ENCODE assay signal across 18 cellular contexts in genomic region chr1:67371681-67372080, GRCh38. TPM values are rescaled to one million over a fixed set of nuclear protein-coding genes. Genes with fewer than 3 reads are reported as not detected.
A peak's percentile ranks its signal among the peaks of the same experiment; 100 is the strongest.
DNase-seq lines count a peak whose midpoint lies in the region; ATAC-seq and TF ChIP-seq lines count a peak whose summit lies in the region.
"Had no signal": no experiment of that assay in that cellular context is flagged by ENCODE, and none has a peak within 500 bp of the region (broad histone marks: within the 10 kb centered on the region; RNA-seq: fewer than 3 reads in every experiment).

No MANE protein-coding gene starts in this region.

- ATAC-seq in HG03565 (IDR thresholded peaks at IDR 0.05; ENCODE audit: unreplicated experiment): no peak
- ATAC-seq in GM21723 (IDR thresholded peaks at IDR 0.05; ENCODE audit: unreplicated experiment): no peak

- peak overlapping the region; percentile 1 for H3K27ac Mint-ChIP-seq in activated naive CD4-positive, alpha-beta T cell treated with anti-CD3 and anti-CD28 coated beads, Interleukin-2, amount 50 U/mL, for 24 hours
- no peak overlapping the region for H3K27ac Mint-ChIP-seq in activated naive CD4-positive, alpha-beta T cell treated with anti-CD3 and anti-CD28 coated beads for 36 hours
- peak overlapping the region; percentile 45 for H3K27ac Mint-ChIP-seq in activated T-helper 1 cell treated with anti-CD3 and anti-CD28 coated beads, Interleukin-12 subunit alpha, Interleukin-12 subunit beta, Interleukin-2, Interleukin-4 antibody, amounts not matched to agents 30 ng/mL and 10 ng/mL and 1 ng/mL, durations not matched to agents 14 hours and 24 hours and 36 hours
- H3K27ac Mint-ChIP-seq: activated CD4-positive, alpha-beta memory T cell treated with anti-CD3 and anti-CD28 coated beads, Interleukin-2, amount 10 ng/mL, durations not matched to agents 7 days and 5 days; activated naive CD8-positive, alpha-beta T cell treated with anti-CD3 and anti-CD28 coated beads for 36 hours; T-helper 1 cell treated with Interleukin-12 subunit alpha and Interleukin-12 subunit beta and Interleukin-4 antibody, amounts not matched to agents 30 μg/mL and 1 μg/mL, for 36 hours had no signal

- intact Hi-C loops in activated naive CD4-positive, alpha-beta T cell treated with anti-CD3 and anti-CD28 coated beads for 36 hours (cut with micrococcal nuclease): no loop called here
- intact Hi-C loops in activated T-helper 1 cell treated with anti-CD3 and anti-CD28 coated beads, Interleukin-12 subunit alpha, Interleukin-12 subunit beta, Interleukin-2, Interleukin-4 antibody, amounts not matched to agents 30 ng/mL and 10 ng/mL and 1 ng/mL, durations not matched to agents 14 hours and 24 hours and 36 hours (cut with micrococcal nuclease): loop anchor here (5.0 kb wide), 1 partner anchor 36 kb away; no protein-coding TSS in a partner anchor
- intact Hi-C loops in vagina (cut with DNase I): no loop called here

- peaks cover 29% of the 10 kb centered on the region for H3K36me3 Mint-ChIP-seq in activated naive CD4-positive, alpha-beta T cell treated with anti-CD3 and anti-CD28 coated beads, Interleukin-2, amount 50 U/mL, for 24 hours
- peaks cover 79% of the 10 kb centered on the region for H3K36me3 Mint-ChIP-seq in activated naive CD4-positive, alpha-beta T cell treated with anti-CD3 and anti-CD28 coated beads for 36 hours (ENCODE audit: low read depth)
- H3K36me3 Mint-ChIP-seq in activated T-helper 1 cell treated with anti-CD3 and anti-CD28 coated beads, Interleukin-12 subunit alpha, Interleukin-12 subunit beta, Interleukin-2, Interleukin-4 antibody, amounts not matched to agents 30 ng/mL and 10 ng/mL and 1 ng/mL, durations not matched to agents 14 hours and 24 hours and 36 hours (ENCODE audit: low read depth): peaks cover 76% of the 10 kb centered on the region
- H3K36me3 Mint-ChIP-seq: brain had no signal

- no peaks in the 10 kb centered on the region for H3K9me3 ChIP-seq in vagina
- H3K9me3 ChIP-seq: prostate gland had no signal

- no peak overlapping the region for H3K4me3 Mint-ChIP-seq in activated naive CD4-positive, alpha-beta T cell treated with anti-CD3 and anti-CD28 coated beads, Interleukin-2, amount 50 U/mL, for 24 hours
- no peak overlapping the region for H3K4me3 Mint-ChIP-seq in activated naive CD4-positive, alpha-beta T cell treated with anti-CD3 and anti-CD28 coated beads for 36 hours
- H3K4me3 Mint-ChIP-seq in activated T-helper 1 cell treated with anti-CD3 and anti-CD28 coated beads, Interleukin-12 subunit alpha, Interleukin-12 subunit beta, Interleukin-2, Interleukin-4 antibody, amounts not matched to agents 30 ng/mL and 10 ng/mL and 1 ng/mL, durations not matched to agents 14 hours and 24 hours and 36 hours: no peak overlapping the region
- H3K4me3 Mint-ChIP-seq: activated CD4-positive, alpha-beta memory T cell treated with anti-CD3 and anti-CD28 coated beads, Interleukin-2, amount 10 ng/mL, durations not matched to agents 7 days and 5 days; activated naive CD8-positive, alpha-beta T cell treated with anti-CD3 and anti-CD28 coated beads for 36 hours; brain; T-helper 1 cell treated with Interleukin-12 subunit alpha and Interleukin-12 subunit beta and Interleukin-4 antibody, amounts not matched to agents 30 μg/mL and 1 μg/mL, for 36 hours had no signal

- no peaks in the 10 kb centered on the region for H3K27me3 Mint-ChIP-seq in activated naive CD4-positive, alpha-beta T cell treated with anti-CD3 and anti-CD28 coated beads, Interleukin-2, amount 50 U/mL, for 24 hours
- H3K27me3 Mint-ChIP-seq in activated naive CD4-positive, alpha-beta T cell treated with anti-CD3 and anti-CD28 coated beads for 36 hours (ENCODE audit: low read depth): no peaks in the 10 kb centered on the region
- H3K27me3 Mint-ChIP-seq in activated T-helper 1 cell treated with anti-CD3 and anti-CD28 coated beads, Interleukin-12 subunit alpha, Interleukin-12 subunit beta, Interleukin-2, Interleukin-4 antibody, amounts not matched to agents 30 ng/mL and 10 ng/mL and 1 ng/mL, durations not matched to agents 14 hours and 24 hours and 36 hours (ENCODE audit: insufficient read depth): no peaks in the 10 kb centered on the region
- H3K27me3 Mint-ChIP-seq: activated CD4-positive, alpha-beta memory T cell treated with anti-CD3 and anti-CD28 coated beads, Interleukin-2, amount 10 ng/mL, durations not matched to agents 7 days and 5 days; activated naive CD8-positive, alpha-beta T cell treated with anti-CD3 and anti-CD28 coated beads for 36 hours; brain had no signal

- no peaks in the 10 kb centered on the region for H3K36me3 ChIP-seq in vagina
- H3K36me3 ChIP-seq: prostate gland had no signal

- H3K4me1 ChIP-seq in vagina: no peaks in the 10 kb centered on the region
- H3K4me1 ChIP-seq: prostate gland had no signal

- no peak for TF ChIP-seq CTCF in vagina (IDR thresholded peaks at IDR 0.05)

- no peaks in the 10 kb centered on the region for H3K4me1 Mint-ChIP-seq in activated naive CD4-positive, alpha-beta T cell treated with anti-CD3 and anti-CD28 coated beads, Interleukin-2, amount 50 U/mL, for 24 hours
- H3K4me1 Mint-ChIP-seq in activated naive CD4-positive, alpha-beta T cell treated with anti-CD3 and anti-CD28 coated beads for 36 hours (ENCODE audit: low read depth): peaks cover 1% of the 10 kb centered on the region
- peaks cover 40% of the 10 kb centered on the region for H3K4me1 Mint-ChIP-seq in activated T-helper 1 cell treated with anti-CD3 and anti-CD28 coated beads, Interleukin-12 subunit alpha, Interleukin-12 subunit beta, Interleukin-2, Interleukin-4 antibody, amounts not matched to agents 30 ng/mL and 10 ng/mL and 1 ng/mL, durations not matched to agents 14 hours and 24 hours and 36 hours (ENCODE audit: low read depth)
- H3K4me1 Mint-ChIP-seq: activated naive CD8-positive, alpha-beta T cell treated with anti-CD3 and anti-CD28 coated beads for 36 hours had no signal

- no peaks in the 10 kb centered on the region for H3K9me3 Mint-ChIP-seq in activated naive CD4-positive, alpha-beta T cell treated with anti-CD3 and anti-CD28 coated beads, Interleukin-2, amount 50 U/mL, for 24 hours
- H3K9me3 Mint-ChIP-seq in activated naive CD4-positive, alpha-beta T cell treated with anti-CD3 and anti-CD28 coated beads for 36 hours: no peaks in the 10 kb centered on the region
- H3K9me3 Mint-ChIP-seq in activated T-helper 1 cell treated with anti-CD3 and anti-CD28 coated beads, Interleukin-12 subunit alpha, Interleukin-12 subunit beta, Interleukin-2, Interleukin-4 antibody, amounts not matched to agents 30 ng/mL and 10 ng/mL and 1 ng/mL, durations not matched to agents 14 hours and 24 hours and 36 hours: no peaks in the 10 kb centered on the region
- H3K9me3 Mint-ChIP-seq: activated CD4-positive, alpha-beta memory T cell treated with anti-CD3 and anti-CD28 coated beads, Interleukin-2, amount 10 ng/mL, durations not matched to agents 7 days and 5 days; activated naive CD8-positive, alpha-beta T cell treated with anti-CD3 and anti-CD28 coated beads for 36 hours; brain; T-helper 1 cell treated with Interleukin-12 subunit alpha and Interleukin-12 subunit beta and Interleukin-4 antibody, amounts not matched to agents 30 μg/mL and 1 μg/mL, for 36 hours had no signal

- H3K27me3 ChIP-seq in vagina: no peaks in the 10 kb centered on the region

- H3K27ac ChIP-seq in vagina: peak overlapping the region; percentile 9
- H3K27ac ChIP-seq: prostate gland had no signal

- CTCF ChIA-PET in activated naive CD4-positive, alpha-beta T cell treated with anti-CD3 and anti-CD28 coated beads for 36 hours (lab: Charles Lee): interaction anchor here (1.2 kb wide), 1 partner anchor 162 kb away, joined by 3 read pairs; no protein-coding TSS in a partner anchor

- no peak overlapping the region for H3K4me3 ChIP-seq in vagina
- H3K4me3 ChIP-seq: prostate gland had no signal

- DNase-seq in activated naive CD4-positive, alpha-beta T cell treated with anti-CD3 and anti-CD28 coated beads for 36 hours: no peak
- no peak for DNase-seq in activated T-helper 1 cell treated with anti-CD3 and anti-CD28 coated beads, Interleukin-12 subunit alpha, Interleukin-12 subunit beta, Interleukin-2, Interleukin-4 antibody, amounts not matched to agents 30 ng/mL and 10 ng/mL and 1 ng/mL, durations not matched to agents 14 hours and 24 hours and 36 hours (ENCODE audit: low spot score)
- peak; percentile 84 for DNase-seq in iris pigment epithelial cell (ENCODE audit: low read depth)
- no peak for DNase-seq in vagina (ENCODE audit: extremely low spot score in 2 of 2)
- DNase-seq in Ammon's horn (ENCODE audit: low spot score): no peak
- DNase-seq: activated CD4-positive, alpha-beta memory T cell treated with anti-CD3 and anti-CD28 coated beads, Interleukin-2, amount 10 ng/mL, durations not matched to agents 7 days and 5 days; activated naive CD8-positive, alpha-beta T cell treated with anti-CD3 and anti-CD28 coated beads for 36 hours; activated T-cell treated with anti-CD3 and anti-CD28 coated beads, Interleukin-2, amount 50 U/mL, for 1 hour; H7; MM.1S; NCI-H146; stimulated activated CD4-positive, alpha-beta T cell treated with anti-CD3 and anti-CD28 coated beads, Interleukin-4, amount 100 ng/mL, for 24 hours had no signal

- no peak for TF ChIP-seq POLR2A in vagina (IDR thresholded peaks at IDR 0.05)

RNA-seq across cellular contexts. Expression of gene SERBP1, which starts 58.5 kb away (rescaled TPM):
- 100 to 1,000 TPM; 527 to 537 TPM for total RNA-seq in activated naive CD4-positive, alpha-beta T cell treated with anti-CD3 and anti-CD28 coated beads for 36 hours
- total RNA-seq in activated T-helper 1 cell treated with anti-CD3 and anti-CD28 coated beads, Interleukin-12 subunit alpha, Interleukin-12 subunit beta, Interleukin-2, Interleukin-4 antibody, amounts not matched to agents 30 ng/mL and 10 ng/mL and 1 ng/mL, durations not matched to agents 14 hours and 24 hours and 36 hours: 585 and 603 TPM in 2 replicates
- total RNA-seq in vagina: 167 TPM
